9 cellular contexts compared by ENCODE assay signal in genomic region chr7:2710256-2710655, GRCh38. TPM values are rescaled to one million over a fixed set of nuclear protein-coding genes. Genes with fewer than 3 reads are reported as not detected.
DNase-seq lines count a peak whose midpoint lies in the region; ATAC-seq, FAIRE-seq and TF ChIP-seq lines count a peak whose summit lies in the region.
"Had no signal": no experiment of that assay in that cellular context is flagged by ENCODE, and none has a peak within 500 bp of the region (broad histone marks: within the 10 kb centered on the region; RNA-seq: fewer than 3 reads in every experiment).

No MANE protein-coding gene starts in this region.

- CTCF ChIA-PET in activated CD8-positive, alpha-beta T cell treated with anti-CD3 and anti-CD28 coated beads for 36 hours (lab: Charles Lee), result interaction anchor here (0.5 to 15.0 kb wide), 65 partner anchors 9 to 306 kb away, joined by 3 to 249 read pairs (median 4); no protein-coding TSS in a partner anchor

- 36 to 74% (median 48%) methylated on average over 12 of the region's 12 CpGs for WGBS in small intestine, 3 donors

- in situ Hi-C loops in GM18951 (cut with MboI; ENCODE audit: low sequenced_read_pairs, unreplicated experiment), result no loop called here

- no peaks in the 10 kb centered on the region for H3K9me3 Mint-ChIP-seq in activated CD8-positive, alpha-beta T cell treated with anti-CD3 and anti-CD28 coated beads for 36 hours

- H3K4me1 ChIP-seq in small intestine (ENCODE audit: control insufficient read depth in 2 of 2, insufficient read depth in 1 of 2, low read depth in 1 of 2, low read length in 1 of 2), result no peaks in the 10 kb centered on the region

- no peaks in the 10 kb centered on the region for H3K36me3 ChIP-seq in small intestine (ENCODE audit: control insufficient read depth in 2 of 2, insufficient read depth in 2 of 2, low read length in 2 of 2)

- no peak overlapping the region for H3K27ac ChIP-seq in small intestine (ENCODE audit: low read depth in 1 of 2, low read length in 1 of 2)
- H3K27ac ChIP-seq: HL-60 had no signal

- no peaks in the 10 kb centered on the region for H3K27me3 ChIP-seq in small intestine (ENCODE audit: control insufficient read depth in 2 of 2, insufficient read depth in 2 of 2, low read length in 2 of 2)

- peaks cover 37% of the 10 kb centered on the region for H3K4me1 Mint-ChIP-seq in activated CD8-positive, alpha-beta T cell treated with anti-CD3 and anti-CD28 coated beads for 36 hours (ENCODE audit: low read depth)

- no peaks in the 10 kb centered on the region for H3K9me3 ChIP-seq in small intestine (ENCODE audit: control insufficient read depth, low read depth)

- no peaks in the 10 kb centered on the region for H3K36me3 Mint-ChIP-seq in activated CD8-positive, alpha-beta T cell treated with anti-CD3 and anti-CD28 coated beads for 36 hours (ENCODE audit: low read depth)

- H3K4me3 ChIP-seq in small intestine (ENCODE audit: low read depth in 1 of 2, low read length in 2 of 2), result peak overlapping the region in 1 of 2 donors; percentile 53

- ATAC-seq in HG03045 (IDR thresholded peaks at IDR 0.05; ENCODE audit: unreplicated experiment), result peak; percentile 58
- ATAC-seq in activated CD8-positive, alpha-beta T cell treated with anti-CD3 and anti-CD28 coated beads for 36 hours, result peak; percentile 49

- TF ChIP-seq POLR2A in GM18951 (IDR thresholded peaks at IDR 0.05; ENCODE audit: extremely low read depth, insufficient read depth, insufficient read length), result peak; percentile 21

- H3K27me3 Mint-ChIP-seq in activated CD8-positive, alpha-beta T cell treated with anti-CD3 and anti-CD28 coated beads for 36 hours, result peaks cover 19% of the 10 kb centered on the region

- H3K4me3 Mint-ChIP-seq in activated CD8-positive, alpha-beta T cell treated with anti-CD3 and anti-CD28 coated beads for 36 hours, result peak overlapping the region; percentile 59

- DNase-seq in activated CD8-positive, alpha-beta T cell treated with anti-CD3 and anti-CD28 coated beads for 36 hours, result peak; percentile 77
- peak; percentile 15 to 40 for DNase-seq in stimulated activated CD4-positive, alpha-beta T cell treated with anti-CD3 and anti-CD28 coated beads, Interleukin-1b, Interleukin-23, amount 100 ng/mL, for 4 hours (ENCODE audit: low read depth in 2 of 2)
- DNase-seq in D341Med (ENCODE audit: low spot score) (no peak), retina (no peak), 8988T (no peak), small intestine (no peak)

- H3K27ac Mint-ChIP-seq in activated CD8-positive, alpha-beta T cell treated with anti-CD3 and anti-CD28 coated beads for 36 hours, result peak overlapping the region; percentile 46

- POLR2A ChIA-PET in activated CD8-positive, alpha-beta T cell treated with anti-CD3 and anti-CD28 coated beads for 36 hours (lab: Charles Lee), result interaction anchor here (0.7 to 2.8 kb wide), 11 partner anchors 9 to 305 kb away, joined by 3 to 17 read pairs (median 4); partner anchors contain the start of gene IQCE

- FAIRE-seq in small intestine (lab: Jason Lieb, UNC), result no peak

- intact Hi-C loops in activated CD8-positive, alpha-beta T cell treated with anti-CD3 and anti-CD28 coated beads for 36 hours (cut with micrococcal nuclease), result loop anchor here (2.0 kb wide), 1 partner anchor 39 kb away; no protein-coding TSS in a partner anchor

- no peak for TF ChIP-seq CTCF in activated CD8-positive, alpha-beta T cell treated with anti-CD3 and anti-CD28 coated beads for 36 hours (IDR thresholded peaks at IDR 0.05)

RNA-seq across cellular contexts. Expression of gene AMZ1, which starts 22.3 kb away (rescaled TPM):
- total RNA-seq in activated CD8-positive, alpha-beta T cell treated with anti-CD3 and anti-CD28 coated beads for 36 hours, result under 1 TPM; 0.11 to 0.14 TPM
- polyA plus RNA-seq in small intestine, result under 1 TPM in 1 of 3 donors, not detected in 2; 0.07 TPM

Comparison
In these comparisons a context has a peak if more than half of its experiments do, and no peak if none do; other contexts are left out.
1. DNase-seq: peak in activated CD8-positive, alpha-beta T cell treated with anti-CD3 and anti-CD28 coated beads for 36 hours (single experiment) and stimulated activated CD4-positive, alpha-beta T cell treated with anti-CD3 and anti-CD28 coated beads, Interleukin-1b, Interleukin-23, amount 100 ng/mL, for 4 hours (2 of 2); none in D341Med (single experiment), retina (single experiment), 8988T (single experiment) and small intestine (single experiment).